ENCODE assay signal across 19 cellular contexts in genomic region chr11:86497310-86497709, GRCh38.
DNase-seq lines count a peak whose midpoint lies in the region; ATAC-seq and TF ChIP-seq lines count a peak whose summit lies in the region.
"Had no signal": no experiment of that assay in that cellular context is flagged by ENCODE, and none has a peak within 500 bp of the region (broad histone marks: within the 10 kb centered on the region; RNA-seq: fewer than 3 reads in every experiment).

No MANE protein-coding gene starts in this region.

- H3K27ac ChIP-seq in mesodermal cell (ENCODE audit: low read depth, low read length, severe bottlenecking) (peak overlapping the region; percentile 43), right atrium auricular region (no peak overlapping the region)
- H3K27ac ChIP-seq: right lobe of liver had no signal

- no peak for TF ChIP-seq CTCF in AG04449 (IDR thresholded peaks at IDR 0.05; ENCODE audit: insufficient read depth, low read length, missing control alignments)
- no peak for TF ChIP-seq CTCF in chondrocyte (IDR thresholded peaks at IDR 0.05)
- no peak for TF ChIP-seq CTCF in right atrium auricular region (IDR thresholded peaks at IDR 0.05)

- H3K27ac Mint-ChIP-seq in chondrocyte (ENCODE audit: unreplicated experiment): peak overlapping the region; percentile 81
- H3K27ac Mint-ChIP-seq: activated naive CD8-positive, alpha-beta T cell had no signal

- H3K27me3 ChIP-seq in MG63: no peaks in the 10 kb centered on the region
- H3K27me3 ChIP-seq in right atrium auricular region: no peaks in the 10 kb centered on the region
- H3K27me3 ChIP-seq: right lobe of liver had no signal

- POLR2A ChIA-PET in AG04449 (lab: Yijun Ruan, JAX): interaction anchor here (0.9 to 1.6 kb wide), 2 partner anchors 12 to 13 kb away, joined by 3 to 10 read pairs; no protein-coding TSS in a partner anchor

- H3K4me1 Mint-ChIP-seq in chondrocyte (ENCODE audit: low read depth): peaks cover 50% of the 10 kb centered on the region
- H3K4me1 Mint-ChIP-seq: naive thymus-derived CD8-positive, alpha-beta T cell had no signal

- H3K36me3 ChIP-seq in MG63 (no peaks in the 10 kb centered on the region), mesodermal cell (ENCODE audit: control insufficient read depth, insufficient read depth, low read length) (no peaks in the 10 kb centered on the region), right atrium auricular region (no peaks in the 10 kb centered on the region)
- H3K36me3 ChIP-seq: right lobe of liver had no signal

- H3K36me3 Mint-ChIP-seq in chondrocyte (ENCODE audit: low read depth): no peaks in the 10 kb centered on the region
- H3K36me3 Mint-ChIP-seq: activated naive CD8-positive, alpha-beta T cell; naive thymus-derived CD8-positive, alpha-beta T cell had no signal

- H3K27me3 Mint-ChIP-seq in chondrocyte (ENCODE audit: low read depth): no peaks in the 10 kb centered on the region
- H3K27me3 Mint-ChIP-seq: activated naive CD8-positive, alpha-beta T cell had no signal

- H3K9me3 Mint-ChIP-seq in chondrocyte (ENCODE audit: low read depth): no peaks in the 10 kb centered on the region
- H3K9me3 Mint-ChIP-seq: naive thymus-derived CD8-positive, alpha-beta T cell had no signal

- CTCF ChIA-PET in AG04449 (lab: Yijun Ruan, JAX): interaction anchor here (2.7 kb wide), 1 partner anchor 12 kb away, joined by 9 read pairs; no protein-coding TSS in a partner anchor

- H3K4me3 Mint-ChIP-seq in chondrocyte (ENCODE audit: unreplicated experiment): no peak overlapping the region
- H3K4me3 Mint-ChIP-seq: activated naive CD8-positive, alpha-beta T cell; naive thymus-derived CD8-positive, alpha-beta T cell had no signal

- intact Hi-C loops in posterior cingulate gyrus (cut with DNase I): no loop called here

- WGBS in mesodermal cell (ENCODE audit: insufficient coverage in 2 of 2), 2 experiments: 79 to 90% methylated on average over 2 of the region's 2 CpGs

- DNase-seq in AG04449 (ENCODE audit: low read depth, low spot score): peak; percentile 54
- peak; percentile 90 for DNase-seq in MG63
- no peak for DNase-seq in chondrocyte (ENCODE audit: low spot score)
- DNase-seq in posterior cingulate gyrus: no peak
- DNase-seq in right atrium auricular region (ENCODE audit: low spot score): no peak
- DNase-seq: activated CD4-positive, alpha-beta T cell treated with anti-CD3 and anti-CD28 coated beads for 48 hours; Calu3; erythroblast; MV-4-11; naive thymus-derived CD8-positive, alpha-beta T cell; NCI-H82; right lobe of liver; Right ventricle myocardium superior; stimulated activated CD4-positive, alpha-beta T cell treated with anti-CD3 and anti-CD28 coated beads, Interleukin-4, amount 100 ng/mL, for 24 hours; T-helper 9 cell had no signal

- ATAC-seq in GM21390 (IDR thresholded peaks at IDR 0.05; ENCODE audit: unreplicated experiment) (no peak), HG03280 (IDR thresholded peaks at IDR 0.05; ENCODE audit: unreplicated experiment) (no peak)
- ATAC-seq: naive thymus-derived CD8-positive, alpha-beta T cell had no signal

- H3K4me1 ChIP-seq in mesodermal cell (ENCODE audit: control insufficient read depth, insufficient read depth, low read length, poor library complexity, severe bottlenecking) (peaks cover 16% of the 10 kb centered on the region), right atrium auricular region (peaks cover 0 to 11% of the 10 kb centered on the region in 2 donors)

- no peaks in the 10 kb centered on the region for H3K9me3 ChIP-seq in MG63
- H3K9me3 ChIP-seq in mesodermal cell (ENCODE audit: control insufficient read depth, low read length): no peaks in the 10 kb centered on the region
- H3K9me3 ChIP-seq in right atrium auricular region: no peaks in the 10 kb centered on the region
- H3K9me3 ChIP-seq: right lobe of liver had no signal

- H3K4me3 ChIP-seq in AG04449 (ENCODE audit: low read depth, low read length) (no peak overlapping the region), MG63 (no peak overlapping the region), mesodermal cell (ENCODE audit: extremely low read depth, insufficient read depth, low read length, poor library complexity, severe bottlenecking) (no peak overlapping the region), right atrium auricular region (no peak overlapping the region)
- H3K4me3 ChIP-seq: right lobe of liver had no signal

Comparison
In these comparisons a context has a peak if more than half of its experiments do, and no peak if none do; other contexts are left out.
1. DNase-seq: peak in AG04449 (single experiment) and MG63 (single experiment); none in chondrocyte (single experiment), posterior cingulate gyrus (0 of 10) and right atrium auricular region (single experiment).